Comparison of ENCODE assay signal across 15 cellular contexts in the genomic region with DNA sequence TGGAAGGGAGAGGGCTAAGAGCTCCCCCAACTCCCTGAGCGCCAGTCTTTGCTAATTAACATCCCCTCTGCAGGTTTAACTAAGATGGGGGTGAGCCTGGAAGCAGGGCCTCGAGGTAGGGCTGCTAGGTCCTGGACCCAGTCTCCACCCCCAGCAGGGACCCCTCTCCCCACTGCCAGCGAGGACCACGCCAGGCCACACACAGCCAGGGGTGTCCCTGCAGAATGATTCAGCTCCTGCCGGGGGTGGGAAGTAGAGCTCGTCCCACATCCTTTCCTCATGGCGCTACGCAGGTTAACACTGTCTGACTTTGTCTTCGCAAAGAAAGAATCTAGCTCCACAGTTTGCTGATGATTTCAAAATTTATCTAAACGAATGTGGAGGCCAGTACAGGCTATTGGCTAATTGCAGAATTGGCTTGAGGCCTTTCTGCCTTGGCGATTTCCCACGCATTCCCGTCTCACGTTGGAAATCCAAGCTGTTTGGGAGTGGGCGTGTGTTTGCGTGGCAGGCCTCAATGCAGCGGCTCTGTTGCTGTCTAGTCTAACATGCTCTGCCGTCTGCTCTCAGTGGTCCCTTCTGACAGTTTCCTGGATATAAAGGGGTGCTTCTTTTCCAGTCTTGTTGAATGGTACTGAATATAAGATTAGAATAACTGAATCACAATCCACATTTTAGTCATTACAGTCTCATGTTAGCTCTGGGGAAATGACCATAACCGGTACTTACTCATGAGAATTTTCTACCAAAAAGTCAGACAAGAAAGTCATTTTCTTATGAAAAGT.
DNase-seq lines count a peak whose midpoint lies in the region; ATAC-seq and TF ChIP-seq lines count a peak whose summit lies in the region.
"Had no signal": no experiment of that assay in that cellular context is flagged by ENCODE, and none has a peak within 500 bp of the region (broad histone marks: within the 10 kb centered on the region; RNA-seq: fewer than 3 reads in every experiment).

No MANE protein-coding gene starts in this region.

- no peaks in the 10 kb centered on the region for H3K9me3 Mint-ChIP-seq in activated naive CD4-positive, alpha-beta T cell treated with anti-CD3 and anti-CD28 coated beads for 36 hours
- H3K9me3 Mint-ChIP-seq: immature natural killer cell, nephron progenitor cell, type B pancreatic cell had no signal

- H3K9me3 ChIP-seq in upper lobe of left lung: no peaks in the 10 kb centered on the region

- no peak overlapping the region for H3K4me3 ChIP-seq in upper lobe of left lung

- DNase-seq in activated naive CD4-positive, alpha-beta T cell treated with anti-CD3 and anti-CD28 coated beads for 36 hours: peak; percentile 45
- DNase-seq in activated naive CD4-positive, alpha-beta T cell (lab: John Stamatoyannopoulos, UW): no peak
- DNase-seq in occipital lobe (lab: John Stamatoyannopoulos, UW) (peak; percentile 7), upper lobe of left lung (no peak), NCI-H1417 (lab: John Stamatoyannopoulos, UW) (no peak)
- DNase-seq: AML-193, DND-41, immature natural killer cell, Karpas-422, NCI-H2081, nephron progenitor cell had no signal

- WGBS in upper lobe of left lung, 2 donors: 81 to 83% methylated on average over 19 of the region's 19 CpGs

- no peaks in the 10 kb centered on the region for H3K27me3 Mint-ChIP-seq in activated naive CD4-positive, alpha-beta T cell treated with anti-CD3 and anti-CD28 coated beads for 36 hours (ENCODE audit: low read depth)
- H3K27me3 Mint-ChIP-seq: type B pancreatic cell had no signal

- no peak overlapping the region for H3K27ac ChIP-seq in upper lobe of left lung

- intact Hi-C loops in activated naive CD4-positive, alpha-beta T cell treated with anti-CD3 and anti-CD28 coated beads for 36 hours (cut with micrococcal nuclease): loop anchor here (1.0 to 5.0 kb wide), 5 partner anchors 17 to 336 kb away; no protein-coding TSS in a partner anchor

- TF ChIP-seq CTCF in upper lobe of left lung (IDR thresholded peaks at IDR 0.05): no peak

- no peak for TF ChIP-seq POLR2A in upper lobe of left lung (IDR thresholded peaks at IDR 0.05)

- no peaks in the 10 kb centered on the region for H3K4me1 ChIP-seq in upper lobe of left lung

- ATAC-seq in esophagus mucosa: peak; percentile 22
- ATAC-seq in upper lobe of left lung (ENCODE audit: low FRiP score in 2 of 2): peak; percentile 31 to 49
- ATAC-seq in GM19463 (IDR thresholded peaks at IDR 0.05; ENCODE audit: unreplicated experiment): no peak
- ATAC-seq in HG03469 (IDR thresholded peaks at IDR 0.05; ENCODE audit: unreplicated experiment): no peak

- peak overlapping the region; percentile 82 for H3K27ac Mint-ChIP-seq in activated naive CD4-positive, alpha-beta T cell treated with anti-CD3 and anti-CD28 coated beads for 36 hours
- H3K27ac Mint-ChIP-seq: nephron progenitor cell, type B pancreatic cell had no signal

- peaks cover 3% of the 10 kb centered on the region for H3K36me3 Mint-ChIP-seq in activated naive CD4-positive, alpha-beta T cell treated with anti-CD3 and anti-CD28 coated beads for 36 hours (ENCODE audit: low read depth)

- peaks cover 24% of the 10 kb centered on the region for H3K4me1 Mint-ChIP-seq in activated naive CD4-positive, alpha-beta T cell treated with anti-CD3 and anti-CD28 coated beads for 36 hours (ENCODE audit: low read depth)

- CTCF ChIA-PET in activated naive CD4-positive, alpha-beta T cell treated with anti-CD3 and anti-CD28 coated beads for 36 hours (lab: Charles Lee): interaction anchor here (0.6 to 1.4 kb wide), 5 partner anchors 19 to 245 kb away, joined by 3 to 4 read pairs (median 3); no protein-coding TSS in a partner anchor

- no peak for TF ChIP-seq EP300 in upper lobe of left lung (IDR thresholded peaks at IDR 0.05)

- no peak overlapping the region for H3K4me3 Mint-ChIP-seq in activated naive CD4-positive, alpha-beta T cell treated with anti-CD3 and anti-CD28 coated beads for 36 hours
- H3K4me3 Mint-ChIP-seq: immature natural killer cell, nephron progenitor cell, type B pancreatic cell had no signal

- H3K27me3 ChIP-seq in upper lobe of left lung: no peaks in the 10 kb centered on the region

- H3K36me3 ChIP-seq in upper lobe of left lung: no peaks in the 10 kb centered on the region

Comparison
In these comparisons a context has a peak if more than half of its experiments do, and no peak if none do; other contexts are left out.
1. DNase-seq: peak in activated naive CD4-positive, alpha-beta T cell treated with anti-CD3 and anti-CD28 coated beads for 36 hours (single experiment) and occipital lobe (single experiment); none in activated naive CD4-positive, alpha-beta T cell (0 of 4), upper lobe of left lung (0 of 2) and NCI-H1417 (0 of 3).
2. ATAC-seq: peak in esophagus mucosa (single experiment) and upper lobe of left lung (2 of 2); none in GM19463 (single experiment) and HG03469 (single experiment).